28 cellular contexts compared by ENCODE assay signal in the genomic region with DNA sequence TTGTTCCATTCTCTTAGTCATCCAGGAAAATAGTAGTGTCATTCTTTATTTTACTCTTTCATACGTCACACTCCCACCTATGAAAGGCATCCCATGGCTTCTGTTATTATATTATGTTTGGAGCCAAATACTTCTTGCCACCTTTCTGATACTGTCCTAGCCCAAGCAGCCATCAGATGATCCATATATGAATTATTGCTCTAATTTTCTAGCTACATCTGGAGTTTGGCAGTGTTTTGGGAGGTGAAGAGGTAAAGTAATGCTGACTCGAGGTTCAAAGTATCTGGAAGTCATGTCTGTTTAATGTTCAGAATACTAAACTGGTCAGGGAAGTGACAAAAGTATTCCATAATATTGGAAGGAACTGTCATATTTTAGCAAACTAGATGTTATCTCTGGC.
"Had no signal": no experiment of that assay in that cellular context is flagged by ENCODE, and none has a peak within 500 bp of the region (broad histone marks: within the 10 kb centered on the region; RNA-seq: fewer than 3 reads in every experiment).

No MANE protein-coding gene starts in this region.

- H3K79me2 ChIP-seq: parathyroid adenoma had no signal

- H3K27ac ChIP-seq: neural progenitor cell, ovary, parathyroid adenoma, psoas muscle, skin epidermis, spleen, suprapubic skin, testis, tibial artery, transverse colon, upper lobe of right lung, uterus had no signal

- H3K9ac ChIP-seq: neural progenitor cell, parathyroid adenoma had no signal

- H3K27me3 ChIP-seq: neural progenitor cell, ovary, spleen, suprapubic skin, testis, tibial artery, transverse colon, upper lobe of right lung, uterus had no signal

- H3K4me3 ChIP-seq: neural progenitor cell, ovary, psoas muscle, skin epidermis, smooth muscle cell, spleen, suprapubic skin, testis, tibial artery, transverse colon, upper lobe of right lung, uterus had no signal

- H3K9me3 ChIP-seq: ovary, psoas muscle, spleen, suprapubic skin, testis, tibial artery, transverse colon, upper lobe of right lung, uterus had no signal

- H2AFZ ChIP-seq: neural progenitor cell, parathyroid adenoma had no signal

- DNase-seq: natural killer cell; occipital lobe; ovary; posterior cingulate gyrus; psoas muscle; right cardiac atrium; spleen; stimulated activated CD4-positive, alpha-beta T cell treated with anti-CD3 and anti-CD28 coated beads, Interleukin-12 subunit alpha, Interleukin-12 subunit beta, amount 100 ng/mL, for 4 hours; stimulated activated CD4-positive, alpha-beta T cell treated with anti-CD3 and anti-CD28 coated beads, Interleukin-1b, Interleukin-23, amount 100 ng/mL, for 48 hours; stimulated activated CD4-positive, alpha-beta T cell treated with anti-CD3 and anti-CD28 coated beads, Interleukin-4, amount 100 ng/mL, for 1 hour; stimulated activated CD4-positive, alpha-beta T cell treated with anti-CD3 and anti-CD28 coated beads, Interleukin-4, amount 100 ng/mL, for 4 hours; stimulated activated CD8-positive, alpha-beta memory T cell treated with anti-CD3 and anti-CD28 coated beads, Interleukin-4, amount 100 ng/mL, for 48 hours; stimulated activated naive CD4-positive, alpha-beta T cell; stimulated activated naive CD8-positive, alpha-beta T cell treated with anti-CD3 and anti-CD28 coated beads, Interleukin-15, amount 100 ng/mL, for 72 hours; stimulated activated naive CD8-positive, alpha-beta T cell treated with anti-CD3 and anti-CD28 coated beads, Interleukin-15, Interleukin-2, amounts not matched to agents 100 U/mL and 50 U/mL, for 24 hours; substantia nigra; testis; tibial artery; transverse colon; upper lobe of right lung; uterus had no signal

- H3K4me2 ChIP-seq: neural progenitor cell, smooth muscle cell had no signal

- H3K4me1 ChIP-seq: neural progenitor cell, parathyroid adenoma, psoas muscle, spleen, suprapubic skin, testis, tibial artery, transverse colon, upper lobe of right lung, uterus had no signal

- H3K36me3 ChIP-seq: neural progenitor cell, ovary, spleen, suprapubic skin, tibial artery, transverse colon, upper lobe of right lung, uterus had no signal

- ATAC-seq: natural killer cell; psoas muscle; right cardiac atrium; sciatic nerve; stimulated activated memory B cell treated with anti-CD40 and anti-IgM and Interleukin-4, amounts not matched to agents 10 μg/mL and 1 μg/mL and 100 μg/mL, for 72 hours; stimulated activated naive CD8-positive, alpha-beta T cell treated with anti-CD3 and anti-CD28 coated beads, Interleukin-15, amount 100 ng/mL, for 72 hours; stimulated activated naive CD8-positive, alpha-beta T cell treated with anti-CD3 and anti-CD28 coated beads, Interleukin-15, Interleukin-2, amounts not matched to agents 100 U/mL and 50 U/mL, for 24 hours; upper lobe of right lung had no signal
